Comparison of ENCODE assay signal across 12 cellular contexts in the genomic region with DNA sequence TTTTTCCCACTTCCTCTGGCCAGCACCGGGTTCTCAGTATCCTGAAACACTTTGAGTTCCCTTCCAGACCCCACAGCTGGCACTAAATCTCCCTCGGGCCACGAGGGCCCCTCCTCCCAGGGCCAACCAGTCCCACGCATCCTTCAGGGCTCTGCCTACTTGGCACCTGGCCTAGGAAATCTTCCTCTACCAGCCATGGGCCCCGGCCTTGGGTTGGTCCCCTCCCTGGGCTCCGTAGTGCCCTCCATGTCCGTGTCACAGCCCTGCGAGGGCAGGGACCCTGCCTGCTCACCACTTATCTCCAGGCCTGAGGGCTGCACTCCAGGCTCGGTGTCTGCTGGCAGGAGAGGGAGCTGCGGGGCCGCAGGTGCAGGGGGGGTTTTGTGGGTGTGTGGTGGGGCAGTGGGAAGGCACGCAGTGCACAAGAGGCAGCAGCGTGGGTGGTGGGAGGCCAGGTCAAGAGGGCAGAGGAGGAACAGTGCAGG. TPM values are rescaled to one million over a fixed set of nuclear protein-coding genes. Genes with fewer than 3 reads are reported as not detected.
DNase-seq lines count a peak whose midpoint lies in the region; ATAC-seq, FAIRE-seq and TF ChIP-seq lines count a peak whose summit lies in the region.
"Had no signal": no experiment of that assay in that cellular context is flagged by ENCODE, and none has a peak within 500 bp of the region (broad histone marks: within the 10 kb centered on the region; RNA-seq: fewer than 3 reads in every experiment).

No MANE protein-coding gene starts in this region.

- in situ Hi-C loops in HepG2 (cut with HindIII; ENCODE audit: extremely low pct_ligation_motif_present, low pct_unique_long_range_greater_than_20kb) = loop anchor here (25.0 kb wide), 1 partner anchor 570 kb away; the partner anchor contains the start of genes DNTTIP1 and WFDC3

- TF ChIP-seq EP300 in HepG2 (IDR thresholded peaks at IDR 0.05; ENCODE audit: low read depth in 2 of 2, low read length in 2 of 2) (no peak), HepG2 (CRISPR knock-in tag; IDR thresholded peaks at IDR 0.05; ENCODE audit: borderline replicate concordance) (no peak)

- H3K27ac ChIP-seq in HepG2 (ENCODE audit: extremely low read length, insufficient read depth, low read length) (no peak overlapping the region), thyroid gland (no peak overlapping the region)

- no peak overlapping the region for H3K4me3 Mint-ChIP-seq in activated T-cell treated with anti-CD3 and anti-CD28 coated beads, Interleukin-2, amount 50 U/mL, for 24 hours
- no peak overlapping the region for H3K4me3 Mint-ChIP-seq in activated T-cell treated with anti-CD3 and anti-CD28 coated beads, Interleukin-2, amount 50 U/mL, for 72 hours
- peak overlapping the region; percentile 6 for H3K4me3 Mint-ChIP-seq in activated naive CD8-positive, alpha-beta T cell treated with anti-CD3 and anti-CD28 coated beads, Interleukin-2, amount 50 U/mL, for 24 hours

- no peak for ATAC-seq in activated T-cell treated with anti-CD3 and anti-CD28 coated beads, Interleukin-2, amount 50 U/mL, for 72 hours (replicated peaks in 1 of 2)
- ATAC-seq in activated naive CD8-positive, alpha-beta T cell treated with anti-CD3 and anti-CD28 coated beads, Interleukin-2, amount 50 U/mL, for 24 hours = peak; percentile 4
- ATAC-seq in HepG2 = peak; percentile 4; the same call in 2 of the 3 replicates

- no peak overlapping the region for H2AFZ ChIP-seq in HepG2 (ENCODE audit: low read length)

- H3K9me3 Mint-ChIP-seq in activated T-cell treated with anti-CD3 and anti-CD28 coated beads, Interleukin-2, amount 50 U/mL, for 24 hours = no peaks in the 10 kb centered on the region
- H3K9me3 Mint-ChIP-seq in activated T-cell treated with anti-CD3 and anti-CD28 coated beads, Interleukin-2, amount 50 U/mL, for 72 hours = no peaks in the 10 kb centered on the region
- H3K9me3 Mint-ChIP-seq in activated naive CD8-positive, alpha-beta T cell treated with anti-CD3 and anti-CD28 coated beads, Interleukin-2, amount 50 U/mL, for 24 hours = no peaks in the 10 kb centered on the region

- no peaks in the 10 kb centered on the region for H3K27me3 Mint-ChIP-seq in activated T-cell treated with anti-CD3 and anti-CD28 coated beads, Interleukin-2, amount 50 U/mL, for 24 hours
- H3K27me3 Mint-ChIP-seq in activated T-cell treated with anti-CD3 and anti-CD28 coated beads, Interleukin-2, amount 50 U/mL, for 72 hours (ENCODE audit: low read depth) = no peaks in the 10 kb centered on the region
- no peaks in the 10 kb centered on the region for H3K27me3 Mint-ChIP-seq in activated naive CD8-positive, alpha-beta T cell treated with anti-CD3 and anti-CD28 coated beads, Interleukin-2, amount 50 U/mL, for 24 hours

- peak overlapping the region; percentile 88 for H3K27ac Mint-ChIP-seq in activated T-cell treated with anti-CD3 and anti-CD28 coated beads, Interleukin-2, amount 50 U/mL, for 24 hours
- no peak overlapping the region for H3K27ac Mint-ChIP-seq in activated T-cell treated with anti-CD3 and anti-CD28 coated beads, Interleukin-2, amount 50 U/mL, for 72 hours
- peak overlapping the region; percentile 49 for H3K27ac Mint-ChIP-seq in activated naive CD8-positive, alpha-beta T cell treated with anti-CD3 and anti-CD28 coated beads, Interleukin-2, amount 50 U/mL, for 24 hours

- BruUV-seq in HepG2 (replicated peaks; lab: Mats Ljungman, UMichigan) = no TSS peak

- no peak for FAIRE-seq in HepG2 (lab: Jason Lieb, UNC)
- FAIRE-seq: colon had no signal

- H3K9me3 ChIP-seq in HepG2 (ENCODE audit: low read length) (no peaks in the 10 kb centered on the region), thyroid gland (no peaks in the 10 kb centered on the region)

- TF ChIP-seq POLR2A in HepG2 (IDR thresholded peaks at IDR 0.05; ENCODE audit: insufficient read depth in 1 of 2, low read depth in 2 of 2, low read length in 2 of 2) (no peak), thyroid gland (IDR thresholded peaks at IDR 0.05) (no peak)

- H3K27me3 ChIP-seq in HepG2 (ENCODE audit: control insufficient read depth in 1 of 2, insufficient read depth in 2 of 2, low read length in 2 of 2) = no peaks in the 10 kb centered on the region
- H3K27me3 ChIP-seq in thyroid gland = no peaks in the 10 kb centered on the region

- H3K9ac ChIP-seq in HepG2 (ENCODE audit: insufficient read depth, low read depth, low read length) = no peak overlapping the region

- 87% methylated on average over 13 of the region's 13 CpGs for WGBS in HepG2 (ENCODE audit: low lambda C conversion rate)
- 21 to 24% methylated on average over 10 to 12 of the region's 13 CpGs for WGBS in thyroid gland, 2 donors

- H3K4me3 ChIP-seq in HepG2 (replicated peaks in 1 of 3; ENCODE audit: insufficient read depth in 1 of 3, low read depth in 2 of 3, low read length in 3 of 3) (no peak overlapping the region), thyroid gland (replicated peaks in 1 of 3) (no peak overlapping the region)

- no peak for TF ChIP-seq CTCF in HepG2 (CRISPR knock-in tag; IDR thresholded peaks at IDR 0.05)
- no peak for TF ChIP-seq CTCF in thyroid gland (IDR thresholded peaks at IDR 0.05)

- peaks cover 8% of the 10 kb centered on the region for H3K79me2 ChIP-seq in HepG2 (ENCODE audit: insufficient read depth, low read length)

- POLR2A ChIA-PET in HepG2 (lab: Yijun Ruan, JAX) = no interaction called here

- peaks cover 5% of the 10 kb centered on the region; the same call in 1 of the 2 replicates for H4K20me1 ChIP-seq in HepG2 (ENCODE audit: insufficient read depth, low read length)

- H3K36me3 Mint-ChIP-seq in activated T-cell treated with anti-CD3 and anti-CD28 coated beads, Interleukin-2, amount 50 U/mL, for 24 hours (ENCODE audit: low read depth) = peaks cover 86% of the 10 kb centered on the region
- peaks cover 0 to 9% of the 10 kb centered on the region in 2 donors for H3K36me3 Mint-ChIP-seq in activated T-cell treated with anti-CD3 and anti-CD28 coated beads, Interleukin-2, amount 50 U/mL, for 72 hours (ENCODE audit: insufficient read depth in 2 of 2)
- peaks cover 22% of the 10 kb centered on the region for H3K36me3 Mint-ChIP-seq in activated naive CD8-positive, alpha-beta T cell treated with anti-CD3 and anti-CD28 coated beads, Interleukin-2, amount 50 U/mL, for 24 hours (ENCODE audit: low read depth)

- peaks cover 57% of the 10 kb centered on the region for H3K4me1 Mint-ChIP-seq in activated T-cell treated with anti-CD3 and anti-CD28 coated beads, Interleukin-2, amount 50 U/mL, for 24 hours (ENCODE audit: low read depth)
- H3K4me1 Mint-ChIP-seq in activated T-cell treated with anti-CD3 and anti-CD28 coated beads, Interleukin-2, amount 50 U/mL, for 72 hours (ENCODE audit: low read depth) = peaks cover 41% of the 10 kb centered on the region
- peaks cover 62% of the 10 kb centered on the region for H3K4me1 Mint-ChIP-seq in activated naive CD8-positive, alpha-beta T cell treated with anti-CD3 and anti-CD28 coated beads, Interleukin-2, amount 50 U/mL, for 24 hours

- no peak overlapping the region for H3K4me2 ChIP-seq in HepG2 (ENCODE audit: low read depth, low read length)

- CTCF ChIA-PET in HepG2 (lab: Yijun Ruan, JAX; ENCODE audit: low intra/inter-chr PET ratio, low total read pairs) = no interaction called here

- H3K4me1 ChIP-seq in HepG2 (ENCODE audit: insufficient read depth, low read length) (peaks cover 28% of the 10 kb centered on the region), thyroid gland (peaks cover 0 to 15% of the 10 kb centered on the region in 2 donors)

- no peak for DNase-seq in activated T-cell treated with anti-CD3 and anti-CD28 coated beads, Interleukin-2, amount 50 U/mL, for 24 hours
- DNase-seq in activated T-cell treated with anti-CD3 and anti-CD28 coated beads, Interleukin-2, amount 50 U/mL, for 72 hours = no peak
- DNase-seq in activated naive CD8-positive, alpha-beta T cell treated with anti-CD3 and anti-CD28 coated beads, Interleukin-2, amount 50 U/mL, for 24 hours = no peak
- DNase-seq in HepG2 (ENCODE audit: low spot score) (no peak), thyroid gland (peak; percentile 26 to 48), HuH-7 (ENCODE audit: low spot score) (no peak), GM19238 (ENCODE audit: insufficient read length, low spot score) (no peak), cerebellum (ENCODE audit: low spot score) (no peak)
- DNase-seq: activated CD4-positive, alpha-beta T cell treated with anti-CD3 and anti-CD28 coated beads, Interleukin-2, amount 50 U/mL, for 4 hours; NCI-H1092 treated with DMSO at 0.1 percent for 48 hours had no signal

- no peak for TF ChIP-seq RAD21 in HepG2 (CRISPR knock-in tag; IDR thresholded peaks at IDR 0.05)

- H3K36me3 ChIP-seq in HepG2 (replicated peaks in 1 of 2; ENCODE audit: control insufficient read depth in 1 of 2, insufficient read depth in 2 of 2, low read length in 2 of 2) = peaks cover 16 to 21% of the 10 kb centered on the region in 2 experiments; a peak in 4 of 5 replicates
- H3K36me3 ChIP-seq in thyroid gland = peaks cover 3 to 17% of the 10 kb centered on the region in 2 donors

- intact Hi-C loops in HepG2 (cut with micrococcal nuclease; ENCODE audit: unreplicated experiment) (no loop called here), thyroid gland (cut with DNase I) (no loop called here)

RNA-seq across cellular contexts. Expression of gene CDH22, which starts 48.8 kb away (rescaled TPM):
- total RNA-seq in activated T-cell treated with anti-CD3 and anti-CD28 coated beads, Interleukin-2, amount 50 U/mL, for 72 hours = not detected
- total RNA-seq in HepG2 (2016; rRNA removed; fragmentation: Illumina TruSeq; extraction: Trizol) (not detected in 2 replicates), thyroid gland (1 to 10 TPM in 2 of 4 donors, under 1 TPM in 2; 0.38 to 3.0 (median 1.2) TPM), cerebellum (3.1 TPM)
- not detected in 2 replicates for total RNA-seq in HepG2 (2016; cell fraction: cytosol; rRNA removed; fragmentation: Illumina TruSeq; extraction: Trizol; ENCODE audit: low read depth)
- not detected in 2 replicates for total RNA-seq in HepG2 (2016; cell fraction: insoluble cytoplasmic fraction; rRNA removed; fragmentation: Illumina TruSeq; extraction: Trizol)
- not detected in 2 replicates for total RNA-seq in HepG2 (2016; cell fraction: membrane; rRNA removed; fragmentation: Illumina TruSeq; extraction: Trizol)
- not detected in 2 replicates for total RNA-seq in HepG2 (2016; cell fraction: nucleus; rRNA removed; fragmentation: Illumina TruSeq; extraction: Trizol)
- not detected in 2 replicates for polyA plus RNA-seq in HepG2 (2011; rRNA removed)
- polyA plus RNA-seq in HepG2 (2011; cell fraction: cytosol; rRNA removed) = not detected in 2 replicates
- polyA plus RNA-seq in HepG2 (2011; cell fraction: nucleus; rRNA removed) = 0.10 TPM in 1 of 2 replicates, not detected in the other
- polyA plus RNA-seq in HepG2 (2012) = not detected in 2 replicates
- not detected in 2 replicates for polyA plus RNA-seq in HepG2 (2016; cell fraction: cytosol; fragmentation: Illumina TruSeq; extraction: Trizol; ENCODE audit: low read depth)
- polyA plus RNA-seq in HepG2 (2016; cell fraction: insoluble cytoplasmic fraction; fragmentation: Illumina TruSeq; extraction: Trizol; ENCODE audit: low read depth) = not detected in 2 replicates
- not detected in 2 replicates for polyA plus RNA-seq in HepG2 (2016; cell fraction: membrane; fragmentation: Illumina TruSeq; extraction: Trizol; ENCODE audit: low read depth)
- polyA plus RNA-seq in HepG2 (2016; cell fraction: nucleus; fragmentation: Illumina TruSeq; extraction: Trizol; ENCODE audit: insufficient read depth, low read depth) = not detected in 2 replicates
- 0.04 TPM in 1 of 2 replicates, not detected in the other for polyA minus RNA-seq in HepG2 (2011; rRNA and poly(A)+ RNA removed; ENCODE audit: low replicate concordance)
- polyA minus RNA-seq in HepG2 (2011; cell fraction: cytosol; rRNA and poly(A)+ RNA removed) = not detected in 2 replicates
- polyA minus RNA-seq in HepG2 (2011; cell fraction: nucleus; rRNA and poly(A)+ RNA removed) = not detected in 2 replicates
- total RNA-seq: osteocyte had no signal

RNA-seq across cellular contexts. Expression of gene ELMO2, which starts 49.3 kb away (rescaled TPM):
- total RNA-seq in activated T-cell treated with anti-CD3 and anti-CD28 coated beads, Interleukin-2, amount 50 U/mL, for 72 hours = 10 to 100 TPM; 63.9 to 90.5 TPM
- total RNA-seq in HepG2 (2016; rRNA removed; fragmentation: Illumina TruSeq; extraction: Trizol) (35.7 and 42.8 TPM in 2 replicates), thyroid gland (10 to 100 TPM; 47.0 to 60.6 (median 54.6) TPM), cerebellum (57.5 TPM)
- 13.2 and 13.6 TPM in 2 replicates for total RNA-seq in HepG2 (2016; cell fraction: cytosol; rRNA removed; fragmentation: Illumina TruSeq; extraction: Trizol; ENCODE audit: low read depth)
- 37.9 and 41.5 TPM in 2 replicates for total RNA-seq in HepG2 (2016; cell fraction: insoluble cytoplasmic fraction; rRNA removed; fragmentation: Illumina TruSeq; extraction: Trizol)
- 26.7 and 30.9 TPM in 2 replicates for total RNA-seq in HepG2 (2016; cell fraction: membrane; rRNA removed; fragmentation: Illumina TruSeq; extraction: Trizol)
- 40.9 and 42.4 TPM in 2 replicates for total RNA-seq in HepG2 (2016; cell fraction: nucleus; rRNA removed; fragmentation: Illumina TruSeq; extraction: Trizol)
- polyA plus RNA-seq in HepG2 (2011; rRNA removed) = 30.6 and 41.5 TPM in 2 replicates
- 30.0 and 34.9 TPM in 2 replicates for polyA plus RNA-seq in HepG2 (2011; cell fraction: cytosol; rRNA removed)
- 50.8 and 59.8 TPM in 2 replicates for polyA plus RNA-seq in HepG2 (2011; cell fraction: nucleus; rRNA removed)
- polyA plus RNA-seq in HepG2 (2012) = 29.1 and 29.9 TPM in 2 replicates
- 3.6 and 4.5 TPM in 2 replicates for polyA plus RNA-seq in HepG2 (2016; cell fraction: cytosol; fragmentation: Illumina TruSeq; extraction: Trizol; ENCODE audit: low read depth)
- polyA plus RNA-seq in HepG2 (2016; cell fraction: insoluble cytoplasmic fraction; fragmentation: Illumina TruSeq; extraction: Trizol; ENCODE audit: low read depth) = 42.7 and 43.4 TPM in 2 replicates
- polyA plus RNA-seq in HepG2 (2016; cell fraction: membrane; fragmentation: Illumina TruSeq; extraction: Trizol; ENCODE audit: low read depth) = 9.8 and 11.9 TPM in 2 replicates
- 92.2 and 100 TPM in 2 replicates for polyA plus RNA-seq in HepG2 (2016; cell fraction: nucleus; fragmentation: Illumina TruSeq; extraction: Trizol; ENCODE audit: insufficient read depth, low read depth)
- 68.1 and 91.6 TPM in 2 replicates for polyA minus RNA-seq in HepG2 (2011; rRNA and poly(A)+ RNA removed; ENCODE audit: low replicate concordance)
- 23.7 and 37.7 TPM in 2 replicates for polyA minus RNA-seq in HepG2 (2011; cell fraction: cytosol; rRNA and poly(A)+ RNA removed)
- polyA minus RNA-seq in HepG2 (2011; cell fraction: nucleus; rRNA and poly(A)+ RNA removed) = 38.2 and 50.8 TPM in 2 replicates

Comparison
In these comparisons a context has a peak if more than half of its experiments do, and no peak if none do; other contexts are left out.
1. DNase-seq: peak in thyroid gland (2 of 2); none in activated T-cell treated with anti-CD3 and anti-CD28 coated beads, Interleukin-2, amount 50 U/mL, for 24 hours (single experiment), activated T-cell treated with anti-CD3 and anti-CD28 coated beads, Interleukin-2, amount 50 U/mL, for 72 hours (0 of 2), activated naive CD8-positive, alpha-beta T cell treated with anti-CD3 and anti-CD28 coated beads, Interleukin-2, amount 50 U/mL, for 24 hours (single experiment), HepG2 (single experiment), HuH-7 (single experiment), GM19238 (single experiment) and cerebellum (single experiment).
2. ATAC-seq: peak in activated naive CD8-positive, alpha-beta T cell treated with anti-CD3 and anti-CD28 coated beads, Interleukin-2, amount 50 U/mL, for 24 hours (single experiment) and HepG2 (single experiment); none in activated T-cell treated with anti-CD3 and anti-CD28 coated beads, Interleukin-2, amount 50 U/mL, for 72 hours (0 of 2).